8 cellular contexts compared by ENCODE assay signal in the genomic region with DNA sequence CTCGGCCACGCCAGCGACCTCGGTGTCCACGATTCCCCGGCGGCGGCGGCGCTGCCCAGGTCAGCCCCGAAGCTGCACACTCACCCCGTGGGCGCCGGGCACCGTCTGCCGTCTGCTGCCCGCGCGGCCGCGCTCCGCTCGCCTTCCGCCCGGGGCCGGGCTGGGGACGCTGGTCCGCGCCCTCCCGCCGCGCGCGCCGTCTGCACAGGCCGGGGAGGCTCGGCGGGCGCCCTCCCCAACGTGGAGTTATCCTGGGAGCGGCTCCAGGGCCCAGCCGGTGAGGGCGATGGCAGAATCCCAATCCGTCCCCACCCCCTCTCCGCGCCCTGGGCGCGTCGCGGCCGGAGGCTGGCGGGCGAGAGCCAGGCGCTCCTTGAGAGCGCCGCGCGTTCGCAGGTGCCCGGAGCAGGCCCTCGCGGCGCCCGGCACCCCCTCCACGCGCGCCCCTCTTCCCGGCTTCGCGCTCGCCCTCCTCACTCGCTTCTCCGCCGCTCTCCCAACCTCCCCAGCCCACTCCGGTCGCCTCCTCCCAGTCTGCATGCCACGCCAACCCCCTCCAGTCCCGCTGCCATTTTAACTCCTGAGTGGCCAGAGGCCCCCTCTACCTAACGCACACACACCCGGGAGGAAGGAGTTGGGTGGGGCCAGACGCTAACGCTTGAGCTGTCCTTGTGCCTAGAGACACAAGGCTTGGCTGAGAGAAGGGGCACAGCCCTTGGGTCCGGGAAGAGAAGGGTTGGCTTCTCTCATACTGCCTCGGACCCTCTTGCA. TPM values are rescaled to one million over a fixed set of nuclear protein-coding genes. Genes with fewer than 3 reads are reported as not detected.
DNase-seq lines count a peak whose midpoint lies in the region; ATAC-seq and TF ChIP-seq lines count a peak whose summit lies in the region.

A gene (minus strand): TSS at position 503 of the 771 bp plus-strand sequence. CDS start 65,746 bp downstream, outside the sequence.

- CTCF ChIA-PET in CD8-positive, alpha-beta T cell (lab: Charles Lee), result interaction anchor here (1.3 kb wide), 1 partner anchor 61 kb away, joined by 4 read pairs; no protein-coding TSS in a partner anchor

- no peaks in the 10 kb centered on the region for H3K9me3 Mint-ChIP-seq in CD8-positive, alpha-beta T cell

- H3K4me1 ChIP-seq in CD8-positive, alpha-beta T cell (ENCODE audit: insufficient read depth, low read length), result no peaks in the 10 kb centered on the region
- H3K4me1 ChIP-seq in duodenal mucosa (ENCODE audit: control insufficient read depth in 1 of 2, insufficient read depth in 2 of 2, low read length in 2 of 2) (peaks cover 0 to 8% of the 10 kb centered on the region in 2 donors), muscle layer of duodenum (ENCODE audit: control insufficient read depth in 1 of 2, insufficient read depth in 2 of 2, low read length in 2 of 2) (peaks cover 2 to 23% of the 10 kb centered on the region in 2 donors)

- H3K36me3 Mint-ChIP-seq in CD8-positive, alpha-beta T cell, result no peaks in the 10 kb centered on the region

- no peak for DNase-seq in CD8-positive, alpha-beta T cell
- DNase-seq in NCI-H1105 (lab: John Stamatoyannopoulos, UW) (peak; percentile 37), NCI-H187 (lab: John Stamatoyannopoulos, UW) (no peak), NCI-H1930 (lab: John Stamatoyannopoulos, UW) (no peak), T1000 (lab: John Stamatoyannopoulos, UW) (no peak)

- H3K27ac Mint-ChIP-seq in CD8-positive, alpha-beta T cell, result no peak within 1 kb of the TSS

- no peaks in the 10 kb centered on the region for H3K36me3 ChIP-seq in CD8-positive, alpha-beta T cell (ENCODE audit: insufficient read depth, low read length)
- H3K36me3 ChIP-seq in duodenal mucosa (ENCODE audit: control insufficient read depth in 1 of 2, insufficient read depth in 2 of 2, low read length in 2 of 2), result no peaks in the 10 kb centered on the region
- no peaks in the 10 kb centered on the region for H3K36me3 ChIP-seq in muscle layer of duodenum (ENCODE audit: control insufficient read depth in 1 of 2, insufficient read depth in 2 of 2, low read length in 2 of 2)

- intact Hi-C loops in CD8-positive, alpha-beta T cell (cut with DNase I, micrococcal nuclease), result no loop called here

- H3K4me3 ChIP-seq in CD8-positive, alpha-beta T cell (ENCODE audit: low read depth, low read length), result no peak within 1 kb of the TSS
- H3K4me3 ChIP-seq in duodenal mucosa (ENCODE audit: low read depth in 1 of 2, low read length in 2 of 2) (peak within 1 kb of the TSS; percentile 33 to 53), muscle layer of duodenum (ENCODE audit: low read depth in 1 of 2, low read length in 2 of 2) (peak within 1 kb of the TSS; percentile 44 to 72)

- TF ChIP-seq CTCF in CD8-positive, alpha-beta T cell (IDR thresholded peaks at IDR 0.05), result no peak

- H3K9me3 ChIP-seq in CD8-positive, alpha-beta T cell (ENCODE audit: low read length), result no peaks in the 10 kb centered on the region
- H3K9me3 ChIP-seq in duodenal mucosa (ENCODE audit: control insufficient read depth in 1 of 2, low read length in 2 of 2) (no peaks in the 10 kb centered on the region), muscle layer of duodenum (ENCODE audit: control insufficient read depth in 1 of 2, low read length in 2 of 2) (no peaks in the 10 kb centered on the region)

- no peak for ATAC-seq in CD8-positive, alpha-beta T cell
- ATAC-seq in HG02970 (IDR thresholded peaks at IDR 0.05; ENCODE audit: low FRiP score, unreplicated experiment), result no peak

- H3K4me1 Mint-ChIP-seq in CD8-positive, alpha-beta T cell (ENCODE audit: low read depth), result peaks cover 13% of the 10 kb centered on the region

- H3K4me3 Mint-ChIP-seq in CD8-positive, alpha-beta T cell, result peak within 1 kb of the TSS; percentile 64

- peaks cover 3% of the 10 kb centered on the region for H3K27me3 ChIP-seq in CD8-positive, alpha-beta T cell (ENCODE audit: insufficient read depth, low read length)
- peaks cover 34 to 48% of the 10 kb centered on the region in 2 donors for H3K27me3 ChIP-seq in duodenal mucosa (ENCODE audit: control insufficient read depth in 1 of 2, insufficient read depth in 2 of 2, low read length in 2 of 2)
- no peaks in the 10 kb centered on the region for H3K27me3 ChIP-seq in muscle layer of duodenum (ENCODE audit: low read depth, low read length)

- POLR2A ChIA-PET in CD8-positive, alpha-beta T cell (lab: Charles Lee), result no interaction called here

- no peak within 1 kb of the TSS for H3K9ac ChIP-seq in duodenal mucosa (ENCODE audit: low read depth in 1 of 2, low read length in 2 of 2)

- no peak within 1 kb of the TSS for H3K27ac ChIP-seq in CD8-positive, alpha-beta T cell (ENCODE audit: low read depth, low read length)
- H3K27ac ChIP-seq in duodenal mucosa (ENCODE audit: low read depth, low read length), result no peak within 1 kb of the TSS
- no peak within 1 kb of the TSS for H3K27ac ChIP-seq in muscle layer of duodenum (ENCODE audit: low read length)

- peaks cover 43% of the 10 kb centered on the region for H3K27me3 Mint-ChIP-seq in CD8-positive, alpha-beta T cell (ENCODE audit: low read depth)

RNA-seq across cellular contexts. Expression of the gene that starts here (rescaled TPM):
- total RNA-seq in CD8-positive, alpha-beta T cell, result not detected
